Comparison of ENCODE assay signal across 1 cellular context in the genomic region with DNA sequence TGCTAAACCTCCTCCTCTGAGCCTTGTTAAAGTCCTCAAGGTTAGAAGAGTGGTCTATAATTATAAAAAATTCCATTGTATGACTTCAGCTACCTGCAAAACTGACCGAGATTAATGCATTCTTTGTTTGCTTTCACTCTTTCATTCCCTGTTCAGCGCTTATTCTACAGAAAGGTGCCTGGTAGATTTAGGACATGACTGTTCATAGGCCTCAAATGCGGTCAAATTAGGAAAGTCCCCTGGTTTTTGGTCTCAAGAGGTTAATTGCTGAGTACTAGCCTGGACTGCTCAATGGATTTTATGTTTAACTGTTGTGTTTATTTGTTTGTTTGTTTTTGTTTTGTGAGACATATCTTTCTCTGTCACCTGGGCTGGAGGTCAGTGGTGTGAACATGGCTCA.
TF ChIP-seq lines count a peak whose summit lies in the region.

No MANE protein-coding gene starts in this region.

TF ChIP-seq in GM12878, 131 proteins besides CTCF, POLR2A, EP300 and RAD21 (continued from another document):
- no peak for TF ChIP-seq ZNF687 (IDR thresholded peaks at IDR 0.05)
- TF ChIP-seq HCFC1 (IDR thresholded peaks at IDR 0.05; ENCODE audit: low read length), result no peak
- no peak for TF ChIP-seq CBX3 (IDR thresholded peaks at IDR 0.05; ENCODE audit: borderline replicate concordance, low read depth)
- TF ChIP-seq EED (IDR thresholded peaks at IDR 0.05; ENCODE audit: low read depth), result no peak
- no peak for TF ChIP-seq PML (IDR thresholded peaks at IDR 0.05; ENCODE audit: low read length)
- TF ChIP-seq, protein P1, sequence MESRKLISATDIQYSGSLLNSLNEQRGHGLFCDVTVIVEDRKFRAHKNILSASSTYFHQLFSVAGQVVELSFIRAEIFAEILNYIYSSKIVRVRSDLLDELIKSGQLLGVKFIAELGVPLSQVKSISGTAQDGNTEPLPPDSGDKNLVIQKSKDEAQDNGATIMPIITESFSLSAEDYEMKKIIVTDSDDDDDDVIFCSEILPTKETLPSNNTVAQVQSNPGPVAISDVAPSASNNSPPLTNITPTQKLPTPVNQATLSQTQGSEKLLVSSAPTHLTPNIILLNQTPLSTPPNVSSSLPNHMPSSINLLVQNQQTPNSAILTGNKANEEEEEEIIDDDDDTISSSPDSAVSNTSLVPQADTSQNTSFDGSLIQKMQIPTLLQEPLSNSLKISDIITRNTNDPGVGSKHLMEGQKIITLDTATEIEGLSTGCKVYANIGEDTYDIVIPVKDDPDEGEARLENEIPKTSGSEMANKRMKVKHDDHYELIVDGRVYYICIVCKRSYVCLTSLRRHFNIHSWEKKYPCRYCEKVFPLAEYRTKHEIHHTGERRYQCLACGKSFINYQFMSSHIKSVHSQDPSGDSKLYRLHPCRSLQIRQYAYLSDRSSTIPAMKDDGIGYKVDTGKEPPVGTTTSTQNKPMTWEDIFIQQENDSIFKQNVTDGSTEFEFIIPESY (IDR thresholded peaks at IDR 0.05), result no peak
- TF ChIP-seq TCF12 (IDR thresholded peaks at IDR 0.05; ENCODE audit: low read depth, low read length), result no peak
- 0 out of 2 replicates have a peak, but pooled peaks have one; percentile 45 for TF ChIP-seq FOXM1 (IDR thresholded peaks at IDR 0.05; ENCODE audit: low read depth, low read length)
- no peak for TF ChIP-seq SREBF2 (IDR thresholded peaks at IDR 0.05; ENCODE audit: low read length)
- no peak for TF ChIP-seq NRF1 (conservative IDR thresholded peaks at IDR 0.05; ENCODE audit: low read depth, low read length)
- no peak for TF ChIP-seq SREBF1 (IDR thresholded peaks at IDR 0.05; ENCODE audit: low read length)
- no peak for TF ChIP-seq E4F1 (IDR thresholded peaks at IDR 0.05; ENCODE audit: borderline replicate concordance, partially characterized antibody)
- no peak for TF ChIP-seq BACH1 (IDR thresholded peaks at IDR 0.05; ENCODE audit: borderline replicate concordance)
- TF ChIP-seq RBBP5 (conservative IDR thresholded peaks at IDR 0.05), result no peak
- no peak; the same call in 1 of the 2 replicates for TF ChIP-seq CREM (IDR thresholded peaks at IDR 0.05; ENCODE audit: low read depth)
- no peak for TF ChIP-seq ZNF24 (IDR thresholded peaks at IDR 0.05)
TF ChIP-seq in GM12878: peak in this region for 19.
